In the genomic region with DNA sequence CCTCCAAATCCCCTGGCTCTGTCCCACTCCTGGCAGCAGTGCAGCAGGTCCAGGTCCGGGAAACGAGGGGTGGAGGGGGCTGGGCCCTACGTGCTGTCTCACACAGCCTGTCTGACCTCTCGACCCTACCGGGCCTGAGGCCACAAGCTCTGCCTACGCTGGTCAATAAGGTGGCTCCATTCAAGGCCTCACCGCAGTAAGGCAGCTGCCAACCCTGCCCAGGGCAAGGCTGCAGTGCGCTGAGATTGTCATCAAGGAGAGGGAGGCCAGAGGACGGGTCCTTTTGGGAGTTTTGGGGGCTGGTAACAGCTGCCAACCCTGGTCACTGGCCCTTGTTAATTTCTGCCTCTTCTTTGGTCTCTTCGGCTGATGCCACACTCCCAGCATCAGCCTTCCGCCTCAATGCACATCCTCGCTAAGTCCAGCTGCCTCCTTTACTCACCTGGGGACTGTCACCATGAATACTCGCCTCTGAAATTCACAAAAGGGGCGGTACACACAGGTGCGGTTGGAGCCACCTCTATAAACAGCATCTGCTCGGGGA, we compare ENCODE assay signal across 1 cellular context.
TF ChIP-seq lines count a peak whose summit lies in the region.

No MANE protein-coding gene starts in this region.

TF ChIP-seq in HepG2, 621 proteins besides CTCF, POLR2A, EP300 and RAD21 (continued from another document and continues in another):
- TF ChIP-seq, protein P1, sequence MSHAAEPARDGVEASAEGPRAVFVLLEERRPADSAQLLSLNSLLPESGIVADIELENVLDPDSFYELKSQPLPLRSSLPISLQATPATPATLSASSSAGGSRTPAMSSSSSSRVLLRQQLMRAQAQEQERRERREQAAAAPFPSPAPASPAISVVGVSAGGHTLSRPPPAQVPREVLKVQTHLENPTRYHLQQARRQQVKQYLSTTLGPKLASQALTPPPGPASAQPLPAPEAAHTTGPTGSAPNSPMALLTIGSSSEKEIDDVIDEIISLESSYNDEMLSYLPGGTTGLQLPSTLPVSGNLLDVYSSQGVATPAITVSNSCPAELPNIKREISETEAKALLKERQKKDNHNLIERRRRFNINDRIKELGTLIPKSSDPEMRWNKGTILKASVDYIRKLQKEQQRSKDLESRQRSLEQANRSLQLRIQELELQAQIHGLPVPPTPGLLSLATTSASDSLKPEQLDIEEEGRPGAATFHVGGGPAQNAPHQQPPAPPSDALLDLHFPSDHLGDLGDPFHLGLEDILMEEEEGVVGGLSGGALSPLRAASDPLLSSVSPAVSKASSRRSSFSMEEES (CRISPR knock-in tag; IDR thresholded peaks at IDR 0.05): peak; percentile 49
- TF ChIP-seq ZBTB42 (CRISPR knock-in tag; IDR thresholded peaks at IDR 0.05) (no peak), RBM39 (IDR thresholded peaks at IDR 0.05; ENCODE audit: low read depth, low read length, poor library complexity, severe bottlenecking) (no peak), KDM5B (CRISPR knock-in tag; IDR thresholded peaks at IDR 0.05; ENCODE audit: borderline replicate concordance) (peak; percentile 63; the same call in 1 of the 2 replicates), FOXP1 (IDR thresholded peaks at IDR 0.05) (no peak), FOXP1 (CRISPR knock-in tag; IDR thresholded peaks at IDR 0.05) (peak; percentile 55; the same call in 1 of the 2 replicates), MIXL1 (CRISPR knock-in tag; IDR thresholded peaks at IDR 0.05) (peak; percentile 74), NR2F6 (IDR thresholded peaks at IDR 0.05) (peak; percentile 98), NR2F6 (CRISPR knock-in tag; IDR thresholded peaks at IDR 0.05) (peak; percentile 99), POLR2G (IDR thresholded peaks at IDR 0.05; ENCODE audit: low read depth, low read length) (no peak), ZNF263 (CRISPR knock-in tag; IDR thresholded peaks at IDR 0.05) (no peak), ZNF777 (CRISPR knock-in tag; IDR thresholded peaks at IDR 0.05) (no peak), IKZF1 (IDR thresholded peaks at IDR 0.05) (no peak), ZNF274 (CRISPR knock-in tag; IDR thresholded peaks at IDR 0.05) (peak; percentile 46; the same call in 1 of the 2 replicates), IKZF4 (CRISPR knock-in tag; IDR thresholded peaks at IDR 0.05; ENCODE audit: borderline replicate concordance, low read depth, not compliant biosample characterization) (peak; percentile 78), ETV6 (CRISPR knock-in tag; conservative IDR thresholded peaks at IDR 0.05) (no peak), MTF1 (CRISPR knock-in tag; IDR thresholded peaks at IDR 0.05) (no peak), ZNF850 (CRISPR knock-in tag; conservative IDR thresholded peaks at IDR 0.05) (no peak), HMG20B (CRISPR knock-in tag; conservative IDR thresholded peaks at IDR 0.05) (no peak), ZSCAN20 (CRISPR knock-in tag; IDR thresholded peaks at IDR 0.05; ENCODE audit: borderline replicate concordance) (no peak), ZNF790 (CRISPR knock-in tag; IDR thresholded peaks at IDR 0.05; ENCODE audit: borderline replicate concordance) (no peak), ZEB1 (IDR thresholded peaks at IDR 0.05; ENCODE audit: insufficient replicate concordance, low read depth) (no peak), BCL6 (CRISPR knock-in tag; IDR thresholded peaks at IDR 0.05) (0 out of 2 replicates have a peak, but pooled peaks have one; percentile 50), NONO (IDR thresholded peaks at IDR 0.05) (no peak), NONO (CRISPR knock-in tag; conservative IDR thresholded peaks at IDR 0.05) (peak; percentile 85), HDAC2 (CRISPR knock-in tag; IDR thresholded peaks at IDR 0.05) (peak; percentile 81), FOXM1 (CRISPR knock-in tag; IDR thresholded peaks at IDR 0.05) (no peak), BRD4 (CRISPR knock-in tag; IDR thresholded peaks at IDR 0.05) (peak; percentile 41; the same call in 1 of the 2 replicates)
- TF ChIP-seq, protein P2, sequence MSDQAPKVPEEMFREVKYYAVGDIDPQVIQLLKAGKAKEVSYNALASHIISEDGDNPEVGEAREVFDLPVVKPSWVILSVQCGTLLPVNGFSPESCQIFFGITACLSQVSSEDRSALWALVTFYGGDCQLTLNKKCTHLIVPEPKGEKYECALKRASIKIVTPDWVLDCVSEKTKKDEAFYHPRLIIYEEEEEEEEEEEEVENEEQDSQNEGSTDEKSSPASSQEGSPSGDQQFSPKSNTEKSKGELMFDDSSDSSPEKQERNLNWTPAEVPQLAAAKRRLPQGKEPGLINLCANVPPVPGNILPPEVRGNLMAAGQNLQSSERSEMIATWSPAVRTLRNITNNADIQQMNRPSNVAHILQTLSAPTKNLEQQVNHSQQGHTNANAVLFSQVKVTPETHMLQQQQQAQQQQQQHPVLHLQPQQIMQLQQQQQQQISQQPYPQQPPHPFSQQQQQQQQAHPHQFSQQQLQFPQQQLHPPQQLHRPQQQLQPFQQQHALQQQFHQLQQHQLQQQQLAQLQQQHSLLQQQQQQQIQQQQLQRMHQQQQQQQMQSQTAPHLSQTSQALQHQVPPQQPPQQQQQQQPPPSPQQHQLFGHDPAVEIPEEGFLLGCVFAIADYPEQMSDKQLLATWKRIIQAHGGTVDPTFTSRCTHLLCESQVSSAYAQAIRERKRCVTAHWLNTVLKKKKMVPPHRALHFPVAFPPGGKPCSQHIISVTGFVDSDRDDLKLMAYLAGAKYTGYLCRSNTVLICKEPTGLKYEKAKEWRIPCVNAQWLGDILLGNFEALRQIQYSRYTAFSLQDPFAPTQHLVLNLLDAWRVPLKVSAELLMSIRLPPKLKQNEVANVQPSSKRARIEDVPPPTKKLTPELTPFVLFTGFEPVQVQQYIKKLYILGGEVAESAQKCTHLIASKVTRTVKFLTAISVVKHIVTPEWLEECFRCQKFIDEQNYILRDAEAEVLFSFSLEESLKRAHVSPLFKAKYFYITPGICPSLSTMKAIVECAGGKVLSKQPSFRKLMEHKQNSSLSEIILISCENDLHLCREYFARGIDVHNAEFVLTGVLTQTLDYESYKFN (CRISPR knock-in tag; conservative IDR thresholded peaks at IDR 0.05): peak; percentile 89
- TF ChIP-seq, protein P3, sequence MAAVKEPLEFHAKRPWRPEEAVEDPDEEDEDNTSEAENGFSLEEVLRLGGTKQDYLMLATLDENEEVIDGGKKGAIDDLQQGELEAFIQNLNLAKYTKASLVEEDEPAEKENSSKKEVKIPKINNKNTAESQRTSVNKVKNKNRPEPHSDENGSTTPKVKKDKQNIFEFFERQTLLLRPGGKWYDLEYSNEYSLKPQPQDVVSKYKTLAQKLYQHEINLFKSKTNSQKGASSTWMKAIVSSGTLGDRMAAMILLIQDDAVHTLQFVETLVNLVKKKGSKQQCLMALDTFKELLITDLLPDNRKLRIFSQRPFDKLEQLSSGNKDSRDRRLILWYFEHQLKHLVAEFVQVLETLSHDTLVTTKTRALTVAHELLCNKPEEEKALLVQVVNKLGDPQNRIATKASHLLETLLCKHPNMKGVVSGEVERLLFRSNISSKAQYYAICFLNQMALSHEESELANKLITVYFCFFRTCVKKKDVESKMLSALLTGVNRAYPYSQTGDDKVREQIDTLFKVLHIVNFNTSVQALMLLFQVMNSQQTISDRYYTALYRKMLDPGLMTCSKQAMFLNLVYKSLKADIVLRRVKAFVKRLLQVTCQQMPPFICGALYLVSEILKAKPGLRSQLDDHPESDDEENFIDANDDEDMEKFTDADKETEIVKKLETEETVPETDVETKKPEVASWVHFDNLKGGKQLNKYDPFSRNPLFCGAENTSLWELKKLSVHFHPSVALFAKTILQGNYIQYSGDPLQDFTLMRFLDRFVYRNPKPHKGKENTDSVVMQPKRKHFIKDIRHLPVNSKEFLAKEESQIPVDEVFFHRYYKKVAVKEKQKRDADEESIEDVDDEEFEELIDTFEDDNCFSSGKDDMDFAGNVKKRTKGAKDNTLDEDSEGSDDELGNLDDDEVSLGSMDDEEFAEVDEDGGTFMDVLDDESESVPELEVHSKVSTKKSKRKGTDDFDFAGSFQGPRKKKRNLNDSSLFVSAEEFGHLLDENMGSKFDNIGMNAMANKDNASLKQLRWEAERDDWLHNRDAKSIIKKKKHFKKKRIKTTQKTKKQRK (IDR thresholded peaks at IDR 0.05; ENCODE audit: low read length): no peak
- TF ChIP-seq, protein P4, sequence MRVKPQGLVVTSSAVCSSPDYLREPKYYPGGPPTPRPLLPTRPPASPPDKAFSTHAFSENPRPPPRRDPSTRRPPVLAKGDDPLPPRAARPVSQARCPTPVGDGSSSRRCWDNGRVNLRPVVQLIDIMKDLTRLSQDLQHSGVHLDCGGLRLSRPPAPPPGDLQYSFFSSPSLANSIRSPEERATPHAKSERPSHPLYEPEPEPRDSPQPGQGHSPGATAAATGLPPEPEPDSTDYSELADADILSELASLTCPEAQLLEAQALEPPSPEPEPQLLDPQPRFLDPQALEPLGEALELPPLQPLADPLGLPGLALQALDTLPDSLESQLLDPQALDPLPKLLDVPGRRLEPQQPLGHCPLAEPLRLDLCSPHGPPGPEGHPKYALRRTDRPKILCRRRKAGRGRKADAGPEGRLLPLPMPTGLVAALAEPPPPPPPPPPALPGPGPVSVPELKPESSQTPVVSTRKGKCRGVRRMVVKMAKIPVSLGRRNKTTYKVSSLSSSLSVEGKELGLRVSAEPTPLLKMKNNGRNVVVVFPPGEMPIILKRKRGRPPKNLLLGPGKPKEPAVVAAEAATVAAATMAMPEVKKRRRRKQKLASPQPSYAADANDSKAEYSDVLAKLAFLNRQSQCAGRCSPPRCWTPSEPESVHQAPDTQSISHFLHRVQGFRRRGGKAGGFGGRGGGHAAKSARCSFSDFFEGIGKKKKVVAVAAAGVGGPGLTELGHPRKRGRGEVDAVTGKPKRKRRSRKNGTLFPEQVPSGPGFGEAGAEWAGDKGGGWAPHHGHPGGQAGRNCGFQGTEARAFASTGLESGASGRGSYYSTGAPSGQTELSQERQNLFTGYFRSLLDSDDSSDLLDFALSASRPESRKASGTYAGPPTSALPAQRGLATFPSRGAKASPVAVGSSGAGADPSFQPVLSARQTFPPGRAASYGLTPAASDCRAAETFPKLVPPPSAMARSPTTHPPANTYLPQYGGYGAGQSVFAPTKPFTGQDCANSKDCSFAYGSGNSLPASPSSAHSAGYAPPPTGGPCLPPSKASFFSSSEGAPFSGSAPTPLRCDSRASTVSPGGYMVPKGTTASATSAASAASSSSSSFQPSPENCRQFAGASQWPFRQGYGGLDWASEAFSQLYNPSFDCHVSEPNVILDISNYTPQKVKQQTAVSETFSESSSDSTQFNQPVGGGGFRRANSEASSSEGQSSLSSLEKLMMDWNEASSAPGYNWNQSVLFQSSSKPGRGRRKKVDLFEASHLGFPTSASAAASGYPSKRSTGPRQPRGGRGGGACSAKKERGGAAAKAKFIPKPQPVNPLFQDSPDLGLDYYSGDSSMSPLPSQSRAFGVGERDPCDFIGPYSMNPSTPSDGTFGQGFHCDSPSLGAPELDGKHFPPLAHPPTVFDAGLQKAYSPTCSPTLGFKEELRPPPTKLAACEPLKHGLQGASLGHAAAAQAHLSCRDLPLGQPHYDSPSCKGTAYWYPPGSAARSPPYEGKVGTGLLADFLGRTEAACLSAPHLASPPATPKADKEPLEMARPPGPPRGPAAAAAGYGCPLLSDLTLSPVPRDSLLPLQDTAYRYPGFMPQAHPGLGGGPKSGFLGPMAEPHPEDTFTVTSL (CRISPR knock-in tag; IDR thresholded peaks at IDR 0.05; ENCODE audit: borderline replicate concordance): peak; percentile 70; the same call in 1 of the 2 replicates
- TF ChIP-seq, protein P5, sequence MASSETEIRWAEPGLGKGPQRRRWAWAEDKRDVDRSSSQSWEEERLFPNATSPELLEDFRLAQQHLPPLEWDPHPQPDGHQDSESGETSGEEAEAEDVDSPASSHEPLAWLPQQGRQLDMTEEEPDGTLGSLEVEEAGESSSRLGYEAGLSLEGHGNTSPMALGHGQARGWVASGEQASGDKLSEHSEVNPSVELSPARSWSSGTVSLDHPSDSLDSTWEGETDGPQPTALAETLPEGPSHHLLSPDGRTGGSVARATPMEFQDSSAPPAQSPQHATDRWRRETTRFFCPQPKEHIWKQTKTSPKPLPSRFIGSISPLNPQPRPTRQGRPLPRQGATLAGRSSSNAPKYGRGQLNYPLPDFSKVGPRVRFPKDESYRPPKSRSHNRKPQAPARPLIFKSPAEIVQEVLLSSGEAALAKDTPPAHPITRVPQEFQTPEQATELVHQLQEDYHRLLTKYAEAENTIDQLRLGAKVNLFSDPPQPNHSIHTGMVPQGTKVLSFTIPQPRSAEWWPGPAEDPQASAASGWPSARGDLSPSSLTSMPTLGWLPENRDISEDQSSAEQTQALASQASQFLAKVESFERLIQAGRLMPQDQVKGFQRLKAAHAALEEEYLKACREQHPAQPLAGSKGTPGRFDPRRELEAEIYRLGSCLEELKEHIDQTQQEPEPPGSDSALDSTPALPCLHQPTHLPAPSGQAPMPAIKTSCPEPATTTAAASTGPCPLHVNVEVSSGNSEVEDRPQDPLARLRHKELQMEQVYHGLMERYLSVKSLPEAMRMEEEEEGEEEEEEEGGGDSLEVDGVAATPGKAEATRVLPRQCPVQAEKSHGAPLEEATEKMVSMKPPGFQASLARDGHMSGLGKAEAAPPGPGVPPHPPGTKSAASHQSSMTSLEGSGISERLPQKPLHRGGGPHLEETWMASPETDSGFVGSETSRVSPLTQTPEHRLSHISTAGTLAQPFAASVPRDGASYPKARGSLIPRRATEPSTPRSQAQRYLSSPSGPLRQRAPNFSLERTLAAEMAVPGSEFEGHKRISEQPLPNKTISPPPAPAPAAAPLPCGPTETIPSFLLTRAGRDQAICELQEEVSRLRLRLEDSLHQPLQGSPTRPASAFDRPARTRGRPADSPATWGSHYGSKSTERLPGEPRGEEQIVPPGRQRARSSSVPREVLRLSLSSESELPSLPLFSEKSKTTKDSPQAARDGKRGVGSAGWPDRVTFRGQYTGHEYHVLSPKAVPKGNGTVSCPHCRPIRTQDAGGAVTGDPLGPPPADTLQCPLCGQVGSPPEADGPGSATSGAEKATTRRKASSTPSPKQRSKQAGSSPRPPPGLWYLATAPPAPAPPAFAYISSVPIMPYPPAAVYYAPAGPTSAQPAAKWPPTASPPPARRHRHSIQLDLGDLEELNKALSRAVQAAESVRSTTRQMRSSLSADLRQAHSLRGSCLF (CRISPR knock-in tag; IDR thresholded peaks at IDR 0.05; ENCODE audit: borderline replicate concordance): no peak
- TF ChIP-seq, protein P6, sequence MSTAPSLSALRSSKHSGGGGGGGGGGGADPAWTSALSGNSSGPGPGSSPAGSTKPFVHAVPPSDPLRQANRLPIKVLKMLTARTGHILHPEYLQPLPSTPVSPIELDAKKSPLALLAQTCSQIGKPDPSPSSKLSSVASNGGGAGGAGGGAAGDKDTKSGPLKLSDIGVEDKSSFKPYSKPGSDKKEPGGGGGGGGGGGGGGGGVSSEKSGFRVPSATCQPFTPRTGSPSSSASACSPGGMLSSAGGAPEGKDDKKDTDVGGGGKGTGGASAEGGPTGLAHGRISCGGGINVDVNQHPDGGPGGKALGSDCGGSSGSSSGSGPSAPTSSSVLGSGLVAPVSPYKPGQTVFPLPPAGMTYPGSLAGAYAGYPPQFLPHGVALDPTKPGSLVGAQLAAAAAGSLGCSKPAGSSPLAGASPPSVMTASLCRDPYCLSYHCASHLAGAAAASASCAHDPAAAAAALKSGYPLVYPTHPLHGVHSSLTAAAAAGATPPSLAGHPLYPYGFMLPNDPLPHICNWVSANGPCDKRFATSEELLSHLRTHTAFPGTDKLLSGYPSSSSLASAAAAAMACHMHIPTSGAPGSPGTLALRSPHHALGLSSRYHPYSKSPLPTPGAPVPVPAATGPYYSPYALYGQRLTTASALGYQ (CRISPR knock-in tag; IDR thresholded peaks at IDR 0.05): no peak
